Comparison of ENCODE assay signal across 8 cellular contexts in genomic region chr11:46361283-46362145, GRCh38. TPM values are rescaled to one million over a fixed set of nuclear protein-coding genes. Genes with fewer than 3 reads are reported as not detected.
DNase-seq lines count a peak whose midpoint lies in the region; ATAC-seq and TF ChIP-seq lines count a peak whose summit lies in the region.

No MANE protein-coding gene starts in this region.

- CTCF ChIA-PET in mammary epithelial cell (lab: Charles Lee; ENCODE audit: low non-redundant PET), result interaction anchor here (2.5 kb wide), 1 partner anchor 9 kb away, joined by 12 read pairs; no protein-coding TSS in a partner anchor

- 34% methylated on average over 15 of the region's 26 CpGs for WGBS in mammary epithelial cell (ENCODE audit: low coverage, missing lambda C conversion rate)

- H2AFZ ChIP-seq in mammary epithelial cell (ENCODE audit: low read depth, low read length), result no peak overlapping the region

- peak overlapping the region; percentile 45 for H3K4me3 ChIP-seq in CD4-positive, CD25-positive, alpha-beta regulatory T cell (ENCODE audit: low read depth, low read length)
- H3K4me3 ChIP-seq in HL-60 (replicated peaks; ENCODE audit: insufficient read depth, low read length) (peak overlapping the region; percentile 59), mammary epithelial cell (replicated peaks in 1 of 3; ENCODE audit: insufficient read depth in 1 of 3, low read depth in 2 of 3, low read length in 3 of 3) (no peak overlapping the region)

- H3K9ac ChIP-seq in mammary epithelial cell (ENCODE audit: insufficient read depth, low read length), result no peak overlapping the region

- H3K27ac ChIP-seq in CD4-positive, CD25-positive, alpha-beta regulatory T cell (ENCODE audit: insufficient read depth, low read length, poor library complexity, severe bottlenecking), result peak overlapping the region; percentile 66
- H3K27ac ChIP-seq in HL-60 (replicated peaks), result peak overlapping the region; percentile 97
- no peak overlapping the region for H3K27ac ChIP-seq in mammary epithelial cell (ENCODE audit: insufficient read depth, low read depth, low read length)

- DNase-seq in CD4-positive, CD25-positive, alpha-beta regulatory T cell, result peak; percentile 38 to 82 (median 67)
- DNase-seq in HL-60 (ENCODE audit: low read depth in 1 of 2, low spot score in 1 of 2), result peak; percentile 73 to 94
- DNase-seq in T-helper 2 cell, result peak in 4 of 5 experiments; percentile 44 to 89 (median 47)
- DNase-seq in mammary epithelial cell, result no peak
- DNase-seq in lung microvascular endothelial cell (ENCODE audit: low read depth in 2 of 2), result peak; percentile 76 to 83
- DNase-seq in stimulated activated effector memory CD8-positive, alpha-beta T cell treated with anti-CD3 and anti-CD28 coated beads, Interleukin-12 subunit alpha, Interleukin-12 subunit beta, amount 100 ng/mL, for 72 hours (ENCODE audit: low spot score in 2 of 2), result peak in 1 of 2 donors; percentile 79
- no peak for DNase-seq in NCI-H774 (lab: John Stamatoyannopoulos, UW)

- intact Hi-C loops in mammary epithelial cell (cut with micrococcal nuclease), result no loop called here

- H3K27ac Mint-ChIP-seq in CD4-positive, CD25-positive, alpha-beta regulatory T cell, result peak overlapping the region; percentile 77 to 96 (median 95)
- H3K27ac Mint-ChIP-seq in stimulated activated effector memory CD8-positive, alpha-beta T cell treated with anti-CD3 and anti-CD28 coated beads, Interleukin-12 subunit alpha, Interleukin-12 subunit beta, amount 100 ng/mL, for 72 hours, result peak overlapping the region; percentile 96

- no peaks in the 10 kb centered on the region for H3K9me3 Mint-ChIP-seq in CD4-positive, CD25-positive, alpha-beta regulatory T cell
- no peaks in the 10 kb centered on the region for H3K9me3 Mint-ChIP-seq in stimulated activated effector memory CD8-positive, alpha-beta T cell treated with anti-CD3 and anti-CD28 coated beads, Interleukin-12 subunit alpha, Interleukin-12 subunit beta, amount 100 ng/mL, for 72 hours

- TF ChIP-seq CTCF in HL-60 (IDR thresholded peaks at IDR 0.05; ENCODE audit: insufficient read depth, low read length) (no peak), mammary epithelial cell (conservative IDR thresholded peaks at IDR 0.05 in 1 of 2, IDR thresholded peaks at IDR 0.05 in 1 of 2; ENCODE audit: extremely low read depth in 1 of 2, insufficient read depth in 1 of 2, low read depth in 1 of 2, low read length in 2 of 2) (no peak)

- H3K4me1 Mint-ChIP-seq in CD4-positive, CD25-positive, alpha-beta regulatory T cell, result peaks cover 16 to 77% (median 39%) of the 10 kb centered on the region in 4 donors
- peaks cover 58% of the 10 kb centered on the region for H3K4me1 Mint-ChIP-seq in stimulated activated effector memory CD8-positive, alpha-beta T cell treated with anti-CD3 and anti-CD28 coated beads, Interleukin-12 subunit alpha, Interleukin-12 subunit beta, amount 100 ng/mL, for 72 hours

- no peaks in the 10 kb centered on the region for H4K20me1 ChIP-seq in mammary epithelial cell (ENCODE audit: insufficient read depth, low read length)

- peak; percentile 88 to 92 for ATAC-seq in CD4-positive, CD25-positive, alpha-beta regulatory T cell (ENCODE audit: low read depth in 2 of 2)
- ATAC-seq in GM19463 (IDR thresholded peaks at IDR 0.05; ENCODE audit: unreplicated experiment), result peak; percentile 95
- ATAC-seq in stimulated activated effector memory CD8-positive, alpha-beta T cell treated with anti-CD3 and anti-CD28 coated beads, Interleukin-12 subunit alpha, Interleukin-12 subunit beta, amount 100 ng/mL, for 72 hours, result peak; percentile 89

- H3K27me3 ChIP-seq in CD4-positive, CD25-positive, alpha-beta regulatory T cell (ENCODE audit: control insufficient read depth, insufficient read depth, low read length), result no peaks in the 10 kb centered on the region
- H3K27me3 ChIP-seq in HL-60 (ENCODE audit: insufficient read depth, poor library complexity, severe bottlenecking) (no peaks in the 10 kb centered on the region), mammary epithelial cell (ENCODE audit: insufficient read depth, low read length) (no peaks in the 10 kb centered on the region)

- in situ Hi-C loops in mammary epithelial cell (cut with MboI; ENCODE audit: low sequenced_read_pairs in 2 of 2), result no loop called here

- no peaks in the 10 kb centered on the region for H3K9me3 ChIP-seq in CD4-positive, CD25-positive, alpha-beta regulatory T cell (ENCODE audit: control insufficient read depth in 2 of 2, low read length in 2 of 2)
- no peaks in the 10 kb centered on the region for H3K9me3 ChIP-seq in mammary epithelial cell (replicated peaks; ENCODE audit: insufficient read depth, low read length)

- peak overlapping the region; percentile 85 to 98 (median 88) for H3K4me3 Mint-ChIP-seq in CD4-positive, CD25-positive, alpha-beta regulatory T cell
- peak overlapping the region; percentile 80 for H3K4me3 Mint-ChIP-seq in stimulated activated effector memory CD8-positive, alpha-beta T cell treated with anti-CD3 and anti-CD28 coated beads, Interleukin-12 subunit alpha, Interleukin-12 subunit beta, amount 100 ng/mL, for 72 hours

- H3K4me1 ChIP-seq in CD4-positive, CD25-positive, alpha-beta regulatory T cell (ENCODE audit: control insufficient read depth, insufficient read depth, low read length, poor library complexity, severe bottlenecking), result peaks cover 72% of the 10 kb centered on the region
- H3K4me1 ChIP-seq in mammary epithelial cell (ENCODE audit: insufficient read depth, low read length), result peaks cover 54% of the 10 kb centered on the region

- H3K36me3 ChIP-seq in CD4-positive, CD25-positive, alpha-beta regulatory T cell (ENCODE audit: control insufficient read depth, insufficient read depth, low read length), result peaks cover 10% of the 10 kb centered on the region
- H3K36me3 ChIP-seq in mammary epithelial cell (ENCODE audit: insufficient read depth, low read length), result no peaks in the 10 kb centered on the region

- no TSS peak for BruUV-seq in mammary epithelial cell (replicated peaks; lab: Mats Ljungman, UMichigan)

- H3K4me2 ChIP-seq in mammary epithelial cell (ENCODE audit: insufficient read depth, low read depth, low read length), result peak overlapping the region; percentile 22

- dilution Hi-C loops in mammary epithelial cell (cut with HindIII; ENCODE audit: low sequenced_read_pairs), result no loop called here

- peaks cover under 1% of the 10 kb centered on the region for H3K36me3 Mint-ChIP-seq in CD4-positive, CD25-positive, alpha-beta regulatory T cell
- peaks cover 5% of the 10 kb centered on the region for H3K36me3 Mint-ChIP-seq in stimulated activated effector memory CD8-positive, alpha-beta T cell treated with anti-CD3 and anti-CD28 coated beads, Interleukin-12 subunit alpha, Interleukin-12 subunit beta, amount 100 ng/mL, for 72 hours

- no peaks in the 10 kb centered on the region for H3K27me3 Mint-ChIP-seq in CD4-positive, CD25-positive, alpha-beta regulatory T cell

- H3K79me2 ChIP-seq in mammary epithelial cell (ENCODE audit: insufficient read depth, low read length), result peaks cover 95% of the 10 kb centered on the region

RNA-seq across cellular contexts. Expression of gene DGKZ, which starts 14.3 kb away (rescaled TPM):
- 234 TPM for total RNA-seq in CD4-positive, CD25-positive, alpha-beta regulatory T cell
- polyA plus RNA-seq in CD4-positive, CD25-positive, alpha-beta regulatory T cell, result 10 to 100 TPM; 36.6 to 48.6 (median 44.8) TPM
- total RNA-seq in mammary epithelial cell (10 to 100 TPM; 80.7 to 83.6 TPM), lung microvascular endothelial cell (44.7 and 46.2 TPM in 2 replicates)
- polyA plus RNA-seq in mammary epithelial cell, result 71.3 TPM
- 90.3 TPM for polyA minus RNA-seq in mammary epithelial cell

RNA-seq across cellular contexts. Expression of gene MDK, which starts 20.0 kb away (rescaled TPM):
- 6.1 TPM for total RNA-seq in CD4-positive, CD25-positive, alpha-beta regulatory T cell
- not detected for polyA plus RNA-seq in CD4-positive, CD25-positive, alpha-beta regulatory T cell
- total RNA-seq in mammary epithelial cell (1 to 10 TPM; 2.3 to 2.4 TPM), lung microvascular endothelial cell (23.8 and 45.1 TPM in 2 replicates)
- polyA plus RNA-seq in mammary epithelial cell, result 2.1 TPM
- polyA minus RNA-seq in mammary epithelial cell, result not detected

RNA-seq across cellular contexts. Expression of gene CHRM4, which starts 30.1 kb away (rescaled TPM):
- 2.8 TPM for total RNA-seq in CD4-positive, CD25-positive, alpha-beta regulatory T cell
- polyA plus RNA-seq in CD4-positive, CD25-positive, alpha-beta regulatory T cell, result 1 to 10 TPM in 1 of 4 donors, under 1 TPM in 2, not detected in 1; 0.15 to 1.1 (median 0.84) TPM
- total RNA-seq in mammary epithelial cell, result under 1 TPM in 1 of 2 donors, not detected in 1; 0.17 TPM
- polyA plus RNA-seq in mammary epithelial cell, result 0.03 TPM
- polyA minus RNA-seq in mammary epithelial cell, result not detected
- under 0.01 TPM in 1 of 2 replicates, not detected in the other for total RNA-seq in lung microvascular endothelial cell

Comparison
In these comparisons a context has a peak if more than half of its experiments do, and no peak if none do; other contexts are left out.
1. DNase-seq: peak in CD4-positive, CD25-positive, alpha-beta regulatory T cell (3 of 3), HL-60 (2 of 2), T-helper 2 cell (4 of 5) and lung microvascular endothelial cell (2 of 2); none in mammary epithelial cell (single experiment) and NCI-H774 (single experiment).
2. H3K4me3 ChIP-seq: peak in CD4-positive, CD25-positive, alpha-beta regulatory T cell (single experiment) and HL-60 (single experiment); none in mammary epithelial cell (0 of 3).
3. Peak in every context shown above with its lines, with median percentiles within 50 percentile points of each other: ATAC-seq.